8 cellular contexts compared by ENCODE assay signal in genomic region chr19:13880059-13880672, GRCh38. TPM values are rescaled to one million over a fixed set of nuclear protein-coding genes. Genes with fewer than 3 reads are reported as not detected.
DNase-seq lines count a peak whose midpoint lies in the region; ATAC-seq, FAIRE-seq and TF ChIP-seq lines count a peak whose summit lies in the region.

No MANE protein-coding gene starts in this region.

- peak overlapping the region; percentile 32 to 81 for H3K9ac ChIP-seq in colonic mucosa (ENCODE audit: low read depth in 2 of 2, low read length in 2 of 2)

- H3K27me3 ChIP-seq in BJ (ENCODE audit: control insufficient read depth, insufficient read depth, low read length) (no peaks in the 10 kb centered on the region), colonic mucosa (no peaks in the 10 kb centered on the region)

- H3K4me1 ChIP-seq in colonic mucosa, result peaks cover 28% of the 10 kb centered on the region

- H3K36me3 ChIP-seq in BJ (ENCODE audit: control insufficient read depth, insufficient read depth, low read length) (no peaks in the 10 kb centered on the region), colonic mucosa (no peaks in the 10 kb centered on the region)

- POLR2A ChIA-PET in BJ (lab: Charles Lee), result no interaction called here

- peak; percentile 99 for TF ChIP-seq CTCF in BJ (IDR thresholded peaks at IDR 0.05; ENCODE audit: insufficient read depth, low read depth, low read length)
- peak; percentile 99 for TF ChIP-seq CTCF in colonic mucosa (IDR thresholded peaks at IDR 0.05)

- intact Hi-C loops in colonic mucosa (cut with DNase I), result loop anchor here (2.0 to 10.0 kb wide), 2 partner anchors 75 to 165 kb away; no protein-coding TSS in a partner anchor

- FAIRE-seq in GM19239 (lab: Jason Lieb, UNC), result peak; percentile 99

- peak; percentile 73 for DNase-seq in BJ (ENCODE audit: low read depth)
- DNase-seq in GM19239 (ENCODE audit: insufficient read length, low spot score), result peak; percentile 99
- peak; percentile 73 for DNase-seq in NCI-H524 treated with DMSO at 0.1 percent for 48 hours (lab: John Stamatoyannopoulos, UW)
- DNase-seq in activated CD4-positive, alpha-beta T cell treated with anti-CD3 and anti-CD28 coated beads for 48 hours, result peak; percentile 99
- DNase-seq in colonic mucosa, result peak; percentile 99
- DNase-seq in left kidney (ENCODE audit: low read depth, low spot score), result peak; percentile 97
- peak; percentile 99 to 100 for DNase-seq in stimulated activated CD4-positive, alpha-beta T cell treated with anti-CD3 and anti-CD28 coated beads, Interleukin-2, amount 100 ng/mL, for 24 hours

- peak; percentile 71 for ATAC-seq in HG03457 (IDR thresholded peaks at IDR 0.05; ENCODE audit: unreplicated experiment)

- CTCF ChIA-PET in BJ (lab: Yijun Ruan, JAX), result interaction anchor here (0.6 to 6.3 kb wide), 43 partner anchors 11 to 601 kb away, joined by 3 to 89 read pairs (median 4); partner anchors contain the start of genes ASF1B, MISP3 and PODNL1

- no peak overlapping the region for H3K4me3 ChIP-seq in BJ (ENCODE audit: low read depth, low read length)
- H3K4me3 ChIP-seq in colonic mucosa, result no peak overlapping the region

- H3K9me3 ChIP-seq in colonic mucosa, result no peaks in the 10 kb centered on the region

- H3K27ac ChIP-seq in colonic mucosa, result peak overlapping the region; percentile 64

RNA-seq across cellular contexts. Expression of gene NANOS3, which starts 3.2 kb away (rescaled TPM):
- polyA plus RNA-seq in BJ (2011; rRNA removed), result 0.20 and 0.55 TPM in 2 replicates
- 0.52 TPM in 1 of 2 replicates, not detected in the other for polyA minus RNA-seq in BJ (2011; rRNA and poly(A)+ RNA removed)
- total RNA-seq in colonic mucosa, result not detected

RNA-seq across cellular contexts. Expression of gene BRME1, which starts 25.8 kb away (rescaled TPM):
- polyA plus RNA-seq in BJ (2011; rRNA removed), result 0.38 and 0.94 TPM in 2 replicates
- polyA minus RNA-seq in BJ (2011; rRNA and poly(A)+ RNA removed), result 1.5 TPM in 1 of 2 replicates, not detected in the other
- 10 to 100 TPM in 1 of 2 donors, 1 to 10 TPM in 1; 5.9 to 20.0 TPM for total RNA-seq in colonic mucosa

RNA-seq across cellular contexts. Expression of gene CC2D1A, which starts 25.8 kb away (rescaled TPM):
- 8.0 and 13.1 TPM in 2 replicates for polyA plus RNA-seq in BJ (2011; rRNA removed)
- polyA minus RNA-seq in BJ (2011; rRNA and poly(A)+ RNA removed), result 12.6 and 14.4 TPM in 2 replicates
- total RNA-seq in colonic mucosa, result 100 to 1,000 TPM in 1 of 2 donors, 10 to 100 TPM in 1; 81.0 to 123 TPM

RNA-seq across cellular contexts. Expression of gene PODNL1, which starts 58.1 kb away (rescaled TPM):
- 12.5 and 18.6 TPM in 2 replicates for polyA plus RNA-seq in BJ (2011; rRNA removed)
- polyA minus RNA-seq in BJ (2011; rRNA and poly(A)+ RNA removed), result 5.2 and 5.5 TPM in 2 replicates
- 1 to 10 TPM; 4.1 to 4.4 TPM for total RNA-seq in colonic mucosa
